Comparison of ENCODE assay signal across 23 cellular contexts in genomic region chr9:117649126-117649525, GRCh38. TPM values are rescaled to one million over a fixed set of nuclear protein-coding genes. Genes with fewer than 3 reads are reported as not detected.
"Had no signal": no experiment of that assay in that cellular context is flagged by ENCODE, and none has a peak within 500 bp of the region (broad histone marks: within the 10 kb centered on the region; RNA-seq: fewer than 3 reads in every experiment).

No MANE protein-coding gene starts in this region.

- H3K9ac ChIP-seq: SK-N-SH had no signal

- DNase-seq: activated CD4-positive, alpha-beta T cell treated with anti-CD3 and anti-CD28 coated beads for 4 hours; activated CD8-positive, alpha-beta memory T cell treated with anti-CD3 and anti-CD28 coated beads, Interleukin-2, amount 50 U/mL, for 4 hours; activated CD8-positive, alpha-beta T cell treated with anti-CD3 and anti-CD28 coated beads for 36 hours; activated T-cell treated with anti-CD3 and anti-CD28 coated beads, Interleukin-2, amount 50 U/mL, for 72 hours; aorta; brain microvascular endothelial cell; Karpas-422; NCI-H1092; NCI-H1417 treated with DMSO at 0.1 percent for 48 hours; NCI-H1694 treated with DMSO at 0.1 percent for 48 hours; NCI-H2081 treated with DMSO at 0.1 percent for 48 hours; NCI-H446; NCI-H524; Peyer's patch; Right ventricle myocardium superior; SJCRH30; SK-N-SH; T-helper 1 cell had no signal

- H3K36me3 ChIP-seq: brain microvascular endothelial cell, cardiac muscle cell, Peyer's patch, SJCRH30 had no signal

- H3K27ac Mint-ChIP-seq: activated CD8-positive, alpha-beta T cell treated with anti-CD3 and anti-CD28 coated beads for 36 hours; activated naive CD4-positive, alpha-beta T cell treated with anti-CD3 and anti-CD28 coated beads, Interleukin-2, amount 50 U/mL, for 24 hours; activated T-cell treated with anti-CD3 and anti-CD28 coated beads, Interleukin-2, amount 50 U/mL, for 72 hours had no signal

- H3K9me3 ChIP-seq: Peyer's patch, SJCRH30, SK-N-SH had no signal

- H3K9me3 Mint-ChIP-seq: activated CD8-positive, alpha-beta T cell treated with anti-CD3 and anti-CD28 coated beads for 36 hours; activated naive CD4-positive, alpha-beta T cell treated with anti-CD3 and anti-CD28 coated beads, Interleukin-2, amount 50 U/mL, for 24 hours; activated T-cell treated with anti-CD3 and anti-CD28 coated beads, Interleukin-2, amount 50 U/mL, for 72 hours had no signal

- H3K4me2 ChIP-seq: SK-N-SH had no signal

- ATAC-seq: activated CD4-positive, CD25-positive, alpha-beta regulatory T cell treated with anti-CD3 and anti-CD28 coated beads, Interleukin-2, amount 50 U/mL, for 24 hours; activated CD8-positive, alpha-beta T cell treated with anti-CD3 and anti-CD28 coated beads for 36 hours; activated T-cell treated with anti-CD3 and anti-CD28 coated beads, Interleukin-2, amount 50 U/mL, for 72 hours; K562 had no signal

- H3K4me1 ChIP-seq: SJCRH30 had no signal

- H3K36me3 Mint-ChIP-seq: activated naive CD4-positive, alpha-beta T cell treated with anti-CD3 and anti-CD28 coated beads, Interleukin-2, amount 50 U/mL, for 24 hours had no signal

- H3K4me3 Mint-ChIP-seq: activated CD8-positive, alpha-beta T cell treated with anti-CD3 and anti-CD28 coated beads for 36 hours; activated naive CD4-positive, alpha-beta T cell treated with anti-CD3 and anti-CD28 coated beads, Interleukin-2, amount 50 U/mL, for 24 hours; activated T-cell treated with anti-CD3 and anti-CD28 coated beads, Interleukin-2, amount 50 U/mL, for 72 hours had no signal

- H3K9me2 ChIP-seq: SK-N-SH had no signal

- H3K27me3 ChIP-seq: brain microvascular endothelial cell, cardiac muscle cell, Peyer's patch had no signal

- H3K4me3 ChIP-seq: cardiac muscle cell, K562, Peyer's patch, SJCRH30 had no signal

- H3K27ac ChIP-seq: brain microvascular endothelial cell, cardiac muscle cell, Peyer's patch, RWPE1, SJCRH30 had no signal

RNA-seq across cellular contexts. Expression of gene TLR4, which starts 55.1 kb away (rescaled TPM):
- total RNA-seq: activated CD8-positive, alpha-beta T cell treated with anti-CD3 and anti-CD28 coated beads for 36 hours had no signal
- polyA plus RNA-seq: cardiac muscle cell, K562 had no signal
